Comparison of ENCODE assay signal across 8 cellular contexts in the genomic region with DNA sequence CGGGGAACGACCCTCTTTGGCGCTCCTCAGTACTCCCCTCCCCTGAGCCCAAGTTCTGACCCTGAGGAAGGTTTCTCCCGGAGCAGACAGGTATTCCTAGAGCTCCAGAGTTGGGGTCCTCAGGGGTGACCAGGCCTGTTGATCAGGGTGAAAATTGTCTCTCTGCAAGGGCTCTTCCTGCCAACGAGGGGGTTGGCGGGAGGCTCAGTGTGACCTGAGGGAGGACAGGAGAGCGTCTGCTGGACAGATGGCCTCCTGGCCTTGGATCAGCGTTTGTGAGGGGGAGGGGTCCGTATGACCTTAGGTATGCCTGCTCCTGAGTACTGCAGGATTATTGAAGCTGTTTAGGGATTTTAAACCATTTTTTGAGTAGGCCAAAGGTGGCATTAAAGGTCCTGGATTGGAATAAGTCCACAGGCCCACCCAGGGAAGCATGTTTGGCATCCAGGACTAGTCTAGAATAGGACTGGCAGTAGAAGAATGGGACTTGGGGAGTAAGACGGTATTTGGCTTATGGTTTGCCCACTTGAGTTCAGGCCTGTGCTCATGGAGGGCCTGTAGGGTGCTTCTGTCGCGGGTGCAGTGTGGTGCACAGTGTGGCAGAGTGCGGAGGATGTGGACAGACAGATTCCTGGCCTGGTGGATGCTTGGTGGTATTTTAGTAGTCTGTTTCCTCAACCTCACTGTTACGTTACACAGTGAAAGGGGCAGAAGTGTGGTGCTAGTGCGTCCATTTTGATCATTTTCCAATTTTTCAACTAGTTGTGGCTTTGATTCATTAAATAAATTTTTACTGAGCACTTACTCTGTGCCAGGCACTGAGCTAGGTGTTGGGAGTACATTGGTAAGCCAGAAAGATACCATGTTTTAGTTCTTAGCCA. TPM values are rescaled to one million over a fixed set of nuclear protein-coding genes. Genes with fewer than 3 reads are reported as not detected.
A peak's percentile ranks its signal among the peaks of the same experiment; 100 is the strongest.
DNase-seq lines count a peak whose midpoint lies in the region; ATAC-seq and TF ChIP-seq lines count a peak whose summit lies in the region.

No MANE protein-coding gene starts in this region.

- H3K27ac Mint-ChIP-seq in activated naive CD8-positive, alpha-beta T cell treated with anti-CD3 and anti-CD28 coated beads, Interleukin-2, amount 50 U/mL, for 24 hours, result peak overlapping the region; percentile 97

- H3K27me3 ChIP-seq in SJCRH30, result no peaks in the 10 kb centered on the region
- H3K27me3 ChIP-seq in gastrocnemius medialis, result no peaks in the 10 kb centered on the region

- H3K36me3 ChIP-seq in SJCRH30, result peaks cover 5% of the 10 kb centered on the region; the same call in 1 of the 2 replicates
- H3K36me3 ChIP-seq in gastrocnemius medialis, result no peaks in the 10 kb centered on the region

- peak; percentile 35 for DNase-seq in GM10266 (ENCODE audit: extremely low spot score)
- peak; percentile 22 to 32 for DNase-seq in SJCRH30
- peak; percentile 55 for DNase-seq in activated naive CD8-positive, alpha-beta T cell treated with anti-CD3 and anti-CD28 coated beads, Interleukin-2, amount 50 U/mL, for 24 hours
- peak; percentile 52 for DNase-seq in left ventricle myocardium superior
- peak; percentile 54 to 77 for DNase-seq in gastrocnemius medialis
- DNase-seq in NK-92 (lab: John Stamatoyannopoulos, UW; ENCODE audit: unreplicated experiment), result no peak
- no peak for DNase-seq in DMS153 treated with DMSO at 0.1 percent for 48 hours (lab: John Stamatoyannopoulos, UW; ENCODE audit: unreplicated experiment)

- peaks cover 69% of the 10 kb centered on the region for H3K4me1 Mint-ChIP-seq in activated naive CD8-positive, alpha-beta T cell treated with anti-CD3 and anti-CD28 coated beads, Interleukin-2, amount 50 U/mL, for 24 hours

- peak; percentile 14 for ATAC-seq in HG03196 (IDR thresholded peaks at IDR 0.05; ENCODE audit: unreplicated experiment)
- peak; percentile 44 for ATAC-seq in activated naive CD8-positive, alpha-beta T cell treated with anti-CD3 and anti-CD28 coated beads, Interleukin-2, amount 50 U/mL, for 24 hours
- ATAC-seq in left ventricle myocardium superior, result peak; percentile 13
- ATAC-seq in gastrocnemius medialis, result peak; percentile 43 to 48

- H3K27me3 Mint-ChIP-seq in activated naive CD8-positive, alpha-beta T cell treated with anti-CD3 and anti-CD28 coated beads, Interleukin-2, amount 50 U/mL, for 24 hours, result no peaks in the 10 kb centered on the region

- peak overlapping the region; percentile 97 for H3K4me3 Mint-ChIP-seq in activated naive CD8-positive, alpha-beta T cell treated with anti-CD3 and anti-CD28 coated beads, Interleukin-2, amount 50 U/mL, for 24 hours

- peaks cover 17% of the 10 kb centered on the region for H3K4me1 ChIP-seq in SJCRH30
- peaks cover 69 to 73% of the 10 kb centered on the region in 2 donors for H3K4me1 ChIP-seq in gastrocnemius medialis

- H3K9me3 Mint-ChIP-seq in activated naive CD8-positive, alpha-beta T cell treated with anti-CD3 and anti-CD28 coated beads, Interleukin-2, amount 50 U/mL, for 24 hours, result no peaks in the 10 kb centered on the region

- peak overlapping the region; percentile 92 for H3K4me3 ChIP-seq in SJCRH30
- peak overlapping the region; percentile 82 to 96 (median 90) for H3K4me3 ChIP-seq in gastrocnemius medialis

- intact Hi-C loops in left ventricle myocardium superior (cut with micrococcal nuclease), result no loop called here
- intact Hi-C loops in gastrocnemius medialis (cut with DNase I; ENCODE audit: low total_unique reads), result loop anchor here (1.0 to 5.0 kb wide), 5 partner anchors 38 to 178 kb away; a partner anchor contains a TSS

- TF ChIP-seq POLR2A in gastrocnemius medialis (IDR thresholded peaks at IDR 0.05), result no peak

- H3K36me3 Mint-ChIP-seq in activated naive CD8-positive, alpha-beta T cell treated with anti-CD3 and anti-CD28 coated beads, Interleukin-2, amount 50 U/mL, for 24 hours (ENCODE audit: low read depth), result peaks cover 20% of the 10 kb centered on the region

- in situ Hi-C loops in gastrocnemius medialis (cut with MboI; ENCODE audit: low sequenced_read_pairs in 4 of 4), result no loop called here

- H3K27ac ChIP-seq in SJCRH30, result peak overlapping the region; percentile 45; the same call in 1 of the 2 replicates
- H3K27ac ChIP-seq in gastrocnemius medialis, result peak overlapping the region; percentile 95 to 100 (median 99)

- no peak for TF ChIP-seq CTCF in GM10266 (IDR thresholded peaks at IDR 0.05; ENCODE audit: control insufficient read depth, insufficient read depth, low read depth, missing control alignments)
- TF ChIP-seq CTCF in gastrocnemius medialis (IDR thresholded peaks at IDR 0.05 in 4 of 5, conservative IDR thresholded peaks at IDR 0.05 in 1 of 5), result peak in 2 of 5 experiments; percentile 7 to 9

- H3K9me3 ChIP-seq in SJCRH30 (replicated peaks) (no peaks in the 10 kb centered on the region), gastrocnemius medialis (no peaks in the 10 kb centered on the region)

RNA-seq across cellular contexts. Expression of a gene that starts 1.0 kb away (rescaled TPM):
- 12.6 and 13.0 TPM in 2 replicates for total RNA-seq in SJCRH30 (2014; rRNA removed; shearing (Covaris generic))
- total RNA-seq in left ventricle myocardium superior (20.0 TPM), gastrocnemius medialis (10 to 100 TPM; 30.0 to 49.2 (median 33.8) TPM)

RNA-seq across cellular contexts. Expression of a gene that starts 33.4 kb away (rescaled TPM):
- 258 and 277 TPM in 2 replicates for total RNA-seq in SJCRH30 (2014; rRNA removed; shearing (Covaris generic))
- total RNA-seq in left ventricle myocardium superior (94.6 TPM), gastrocnemius medialis (100 to 1,000 TPM in 3 of 4 donors, 10 to 100 TPM in 1; 90.2 to 127 (median 118) TPM)

Comparison
In these comparisons a context has a peak if more than half of its experiments do, and no peak if none do; other contexts are left out.
1. DNase-seq: peak in GM10266 (single experiment), SJCRH30 (2 of 2), activated naive CD8-positive, alpha-beta T cell treated with anti-CD3 and anti-CD28 coated beads, Interleukin-2, amount 50 U/mL, for 24 hours (single experiment), left ventricle myocardium superior (single experiment) and gastrocnemius medialis (2 of 2); none in NK-92 (single experiment) and DMS153 treated with DMSO at 0.1 percent for 48 hours (single experiment).
2. Peak in every context shown above with its lines, with median percentiles within 50 percentile points of each other: ATAC-seq.